Comparison of ENCODE assay signal across 8 cellular contexts in the genomic region with DNA sequence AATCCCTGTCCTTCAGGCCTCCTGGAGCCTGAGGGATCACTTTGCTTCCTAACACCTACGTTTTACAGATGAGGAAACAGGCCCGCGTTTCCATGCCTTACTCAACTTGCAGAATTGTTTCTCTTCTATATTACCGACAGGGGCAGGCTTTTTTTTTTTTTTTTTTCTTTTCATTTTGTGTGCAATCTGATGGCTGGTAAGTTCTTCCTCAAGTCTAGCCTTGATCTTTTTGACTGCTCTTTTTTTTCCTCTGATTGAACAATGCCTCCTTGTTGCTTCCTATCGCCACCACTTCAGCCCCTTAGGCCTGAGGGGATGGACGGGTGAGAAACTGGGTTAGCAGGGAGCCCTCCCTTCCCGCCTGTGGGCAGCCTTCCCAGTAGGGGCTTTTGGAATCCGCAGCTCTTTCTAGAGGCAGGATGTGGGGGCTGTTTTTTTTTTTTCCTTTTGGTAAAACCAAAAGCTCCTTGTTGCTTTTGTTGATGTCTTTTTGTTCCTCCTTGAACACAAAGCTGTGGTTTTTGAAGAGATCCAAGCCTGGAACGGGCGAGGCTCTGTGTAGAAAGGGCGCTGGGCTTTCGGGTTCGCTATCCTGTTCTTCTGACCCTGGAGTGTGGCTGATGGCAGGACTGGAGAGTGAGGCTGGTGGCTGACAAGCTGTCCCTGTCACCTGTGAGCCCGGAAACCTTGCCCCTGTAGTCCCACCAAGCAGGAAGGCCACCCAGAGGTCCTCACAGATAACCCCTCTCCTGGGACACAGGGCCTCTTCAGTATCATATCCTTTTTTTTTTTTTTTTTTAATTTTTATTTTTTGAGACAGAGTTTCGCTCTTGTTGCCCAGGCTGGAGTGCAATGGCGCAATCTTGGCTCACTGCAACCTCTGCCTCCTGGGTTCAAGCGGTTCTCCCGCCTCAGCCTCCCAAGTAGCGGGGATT. TPM values are rescaled to one million over a fixed set of nuclear protein-coding genes. Genes with fewer than 3 reads are reported as not detected.
DNase-seq lines count a peak whose midpoint lies in the region; ATAC-seq and TF ChIP-seq lines count a peak whose summit lies in the region.

No MANE protein-coding gene starts in this region.

- no peaks in the 10 kb centered on the region for H3K9me3 ChIP-seq in SK-N-MC (ENCODE audit: low read depth, low read length)

- H3K27ac Mint-ChIP-seq in Calu3 (ENCODE audit: unreplicated experiment) = peak overlapping the region; percentile 57
- H3K27ac Mint-ChIP-seq in neural crest cell (ENCODE audit: unreplicated experiment) = peak overlapping the region; percentile 66

- H3K9me3 Mint-ChIP-seq in Calu3 (ENCODE audit: low read depth, unreplicated experiment) = no peaks in the 10 kb centered on the region
- no peaks in the 10 kb centered on the region for H3K9me3 Mint-ChIP-seq in neural crest cell

- H3K9ac ChIP-seq in SK-N-MC (ENCODE audit: insufficient read length) = no peak overlapping the region

- no peak overlapping the region for H3K4me3 ChIP-seq in SK-N-MC

- CTCF ChIA-PET in Calu3 (lab: Charles Lee) = interaction anchor here (0.7 to 1.1 kb wide), 2 partner anchors 13 to 16 kb away, joined by 4 read pairs; no protein-coding TSS in a partner anchor

- DNase-seq in Calu3 (no peak), SK-N-MC (ENCODE audit: low read depth, low spot score) (no peak), epidermal melanocyte (ENCODE audit: insufficient read length, low spot score) (peak; percentile 67), neural crest cell (ENCODE audit: low read depth, low spot score) (peak; percentile 44), NCI-H2029 (lab: John Stamatoyannopoulos, UW) (no peak), T1000 (lab: John Stamatoyannopoulos, UW) (no peak), GM03348 (ENCODE audit: low spot score) (no peak)

- 0 out of 2 replicates have a peak overlapping the region, but pooled peaks have one; percentile 10 for H3K27ac ChIP-seq in SK-N-MC

- H3K27me3 Mint-ChIP-seq in Calu3 (ENCODE audit: unreplicated experiment) = no peaks in the 10 kb centered on the region
- H3K27me3 Mint-ChIP-seq in neural crest cell (ENCODE audit: low read depth) = no peaks in the 10 kb centered on the region

- TF ChIP-seq CTCF in Calu3 (IDR thresholded peaks at IDR 0.05; ENCODE audit: unreplicated experiment) (peak; percentile 26), neural crest cell (conservative IDR thresholded peaks at IDR 0.05) (peak; percentile 29)

- no TSS peak for BruUV-seq in Calu3 (replicated peaks; lab: Mats Ljungman, UMichigan)

- peaks cover 42% of the 10 kb centered on the region; the same call in 1 of the 2 replicates for H3K36me3 ChIP-seq in SK-N-MC (ENCODE audit: insufficient read depth, low read length)

- H3K4me1 Mint-ChIP-seq in Calu3 (ENCODE audit: low read depth, unreplicated experiment) = peaks cover 83% of the 10 kb centered on the region
- peaks cover 57% of the 10 kb centered on the region for H3K4me1 Mint-ChIP-seq in neural crest cell

- intact Hi-C loops in Calu3 (cut with micrococcal nuclease; ENCODE audit: unreplicated experiment) = no loop called here

- ATAC-seq in GM18519 (IDR thresholded peaks at IDR 0.05; ENCODE audit: low FRiP score, unreplicated experiment) = no peak

- H3K4me3 Mint-ChIP-seq in Calu3 (ENCODE audit: low read depth, unreplicated experiment) = peak overlapping the region; percentile 11
- peak overlapping the region; percentile 64 for H3K4me3 Mint-ChIP-seq in neural crest cell

- H3K36me3 Mint-ChIP-seq in Calu3 (ENCODE audit: insufficient read depth, unreplicated experiment) = peaks cover 98% of the 10 kb centered on the region
- peaks cover 2% of the 10 kb centered on the region for H3K36me3 Mint-ChIP-seq in neural crest cell (ENCODE audit: low read depth)

RNA-seq across cellular contexts. Expression of a gene that starts 14.0 kb away (rescaled TPM):
- total RNA-seq in Calu3 (2022) (479 and 558 TPM in 2 replicates), neural crest cell (87.4 and 94.3 TPM in 2 replicates)

RNA-seq across cellular contexts. Expression of a gene that starts 30.3 kb away (rescaled TPM):
- total RNA-seq in Calu3 (2022) (3,443 and 3,829 TPM in 2 replicates), neural crest cell (1,802 and 1,851 TPM in 2 replicates)

RNA-seq across cellular contexts. Expression of a gene that starts 58.7 kb away (rescaled TPM):
- total RNA-seq in Calu3 (2022) = 77.8 and 78.9 TPM in 2 replicates
- total RNA-seq in neural crest cell = 18.9 and 19.3 TPM in 2 replicates

Comparison
In these comparisons a context has a peak if more than half of its experiments do, and no peak if none do; other contexts are left out.
1. DNase-seq: peak in epidermal melanocyte (single experiment) and neural crest cell (single experiment); none in Calu3 (single experiment), SK-N-MC (single experiment), NCI-H2029 (single experiment), T1000 (single experiment) and GM03348 (single experiment).